ENCODE assay signal across 1 cellular context in the genomic region with DNA sequence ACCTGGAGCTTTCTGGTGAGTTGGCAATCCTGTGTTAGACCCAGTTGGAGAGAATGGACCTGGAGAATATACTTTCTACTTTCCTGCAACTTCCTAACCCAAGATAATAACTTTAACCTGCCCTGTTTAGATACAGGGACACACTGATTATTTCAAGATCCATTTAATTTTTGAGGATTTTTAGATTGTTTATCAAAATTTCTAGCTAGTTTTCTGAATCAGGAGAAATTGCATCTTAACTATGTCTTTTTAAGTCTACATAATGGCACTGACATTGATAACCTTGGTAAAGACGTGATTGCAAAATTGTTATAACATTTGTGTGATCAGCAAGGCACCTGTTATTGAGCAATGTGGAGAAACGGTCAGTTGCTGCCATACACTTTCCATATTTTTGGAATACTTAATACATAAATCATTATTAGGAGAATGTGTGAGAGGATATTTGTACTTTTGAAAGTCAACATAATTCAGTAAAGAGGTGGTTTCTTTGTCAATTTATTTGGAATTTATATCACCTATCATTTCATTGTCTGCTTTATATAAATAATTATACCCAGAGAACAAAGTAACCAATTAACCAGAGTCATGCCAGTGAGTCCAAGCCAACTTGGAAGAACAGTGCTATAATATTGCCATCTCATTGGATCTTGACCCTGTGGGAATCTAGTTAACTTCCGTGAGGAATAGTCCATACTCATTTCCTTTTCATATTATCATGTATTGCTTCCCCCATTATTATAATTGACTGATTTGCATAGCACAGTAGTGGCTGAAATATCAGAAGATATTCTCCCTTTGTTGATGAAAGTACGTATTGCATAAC.
TF ChIP-seq lines count a peak whose summit lies in the region.

No MANE protein-coding gene starts in this region.

TF ChIP-seq in HepG2, 621 proteins besides CTCF, POLR2A, EP300 and RAD21:
- TF ChIP-seq CEBPB (IDR thresholded peaks at IDR 0.05; ENCODE audit: borderline replicate concordance, low read depth, low read length) = 0 out of 2 replicates have a peak, but pooled peaks have one; percentile 34
- no peak for TF ChIP-seq RELA (CRISPR knock-in tag; IDR thresholded peaks at IDR 0.05)
TF ChIP-seq in HepG2: peak in this region for 1.
